In genomic region chr7:38905026-38905759, GRCh38 we compare ENCODE assay signal across 10 cellular contexts. TPM values are rescaled to one million over a fixed set of nuclear protein-coding genes. Genes with fewer than 3 reads are reported as not detected.
DNase-seq lines count a peak whose midpoint lies in the region; ATAC-seq and TF ChIP-seq lines count a peak whose summit lies in the region.
"Had no signal": no experiment of that assay in that cellular context is flagged by ENCODE, and none has a peak within 500 bp of the region (broad histone marks: within the 10 kb centered on the region; RNA-seq: fewer than 3 reads in every experiment).

No MANE protein-coding gene starts in this region.

- H3K36me3 ChIP-seq in osteoblast (ENCODE audit: insufficient read depth, low read length) (no peaks in the 10 kb centered on the region), vagina (no peaks in the 10 kb centered on the region)

- no peak for TF ChIP-seq POLR2A in vagina (IDR thresholded peaks at IDR 0.05)

- H2AFZ ChIP-seq in osteoblast (ENCODE audit: low read length), result no peak overlapping the region

- intact Hi-C loops in vagina (cut with DNase I), result no loop called here

- H3K27me3 ChIP-seq in osteoblast (ENCODE audit: insufficient read depth, low read length), result no peaks in the 10 kb centered on the region
- H3K27me3 ChIP-seq in vagina, result no peaks in the 10 kb centered on the region

- peaks cover 2% of the 10 kb centered on the region for H4K20me1 ChIP-seq in osteoblast (ENCODE audit: insufficient read depth, low read length)

- peak; percentile 48 for DNase-seq in osteoblast (ENCODE audit: insufficient read length, low spot score, missing footprints)
- DNase-seq in vagina (ENCODE audit: extremely low spot score in 2 of 2), result no peak
- no peak for DNase-seq in foreskin melanocyte
- DNase-seq in NCI-H2196 (lab: John Stamatoyannopoulos, UW; ENCODE audit: unreplicated experiment), result no peak
- DNase-seq: caudate nucleus, NCI-H2029 treated with DMSO at 0.1 percent for 48 hours, SIG-M5 had no signal

- ATAC-seq in GM18907 (IDR thresholded peaks at IDR 0.05; ENCODE audit: unreplicated experiment) (peak; percentile 43), GM21786 (IDR thresholded peaks at IDR 0.05; ENCODE audit: unreplicated experiment) (peak; percentile 47), HG03571 (IDR thresholded peaks at IDR 0.05; ENCODE audit: unreplicated experiment) (peak; percentile 34)

- H3K4me3 ChIP-seq in osteoblast (ENCODE audit: insufficient read depth, low read length), result no peak overlapping the region
- H3K4me3 ChIP-seq in vagina, result no peak overlapping the region

- H3K79me2 ChIP-seq in osteoblast (ENCODE audit: insufficient read depth, low read length), result peaks cover 73% of the 10 kb centered on the region

- H3K9me3 ChIP-seq in osteoblast (ENCODE audit: low read depth, low read length), result no peaks in the 10 kb centered on the region
- no peaks in the 10 kb centered on the region for H3K9me3 ChIP-seq in vagina

- TF ChIP-seq CTCF in osteoblast (IDR thresholded peaks at IDR 0.05; ENCODE audit: extremely low read depth, low read depth, low read length), result no peak
- TF ChIP-seq CTCF in vagina (IDR thresholded peaks at IDR 0.05), result no peak

- no peak overlapping the region for H3K4me2 ChIP-seq in osteoblast (ENCODE audit: insufficient read depth, low read length)

- no peak overlapping the region for H3K27ac ChIP-seq in osteoblast (ENCODE audit: low read depth, low read length)
- no peak overlapping the region for H3K27ac ChIP-seq in vagina

- H3K4me1 ChIP-seq in osteoblast (ENCODE audit: insufficient read depth, low read length) (no peaks in the 10 kb centered on the region), vagina (peaks cover 11% of the 10 kb centered on the region)

RNA-seq across cellular contexts. Expression of gene VPS41, which starts 3.8 kb away (rescaled TPM):
- total RNA-seq in osteoblast (78.5 and 107 TPM in 2 replicates), vagina (46.7 TPM)
